ENCODE assay signal across 8 cellular contexts in the genomic region with DNA sequence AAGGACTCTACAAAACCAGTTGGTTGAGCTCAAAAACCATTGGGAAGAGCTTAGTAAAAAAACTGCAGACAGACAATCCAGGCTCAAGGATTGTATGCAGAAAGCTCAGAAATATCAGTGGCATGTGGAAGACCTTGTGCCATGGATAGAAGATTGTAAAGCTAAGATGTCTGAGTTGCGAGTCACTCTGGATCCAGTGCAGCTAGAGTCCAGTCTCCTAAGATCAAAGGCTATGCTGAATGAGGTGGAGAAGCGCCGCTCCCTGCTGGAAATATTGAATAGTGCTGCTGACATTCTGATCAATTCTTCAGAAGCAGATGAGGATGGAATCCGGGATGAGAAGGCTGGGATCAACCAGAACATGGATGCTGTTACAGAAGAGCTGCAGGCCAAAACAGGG.
DNase-seq lines count a peak whose midpoint lies in the region; ATAC-seq and TF ChIP-seq lines count a peak whose summit lies in the region.

No MANE protein-coding gene starts in this region.

- no peaks in the 10 kb centered on the region for H4K20me1 ChIP-seq in hepatocyte (ENCODE audit: insufficient read depth, poor library complexity, severe bottlenecking)

- no peaks in the 10 kb centered on the region for H3K36me3 ChIP-seq in hepatocyte (replicated peaks; ENCODE audit: insufficient read depth, low read depth)

- peak overlapping the region; percentile 41 for H3K27ac ChIP-seq in VCaP
- H3K27ac ChIP-seq in hepatocyte, result peak overlapping the region; percentile 15

- TF ChIP-seq CTCF in VCaP (conservative IDR thresholded peaks at IDR 0.05) (peak; percentile 52; the same call in 1 of the 2 replicates), hepatocyte (IDR thresholded peaks at IDR 0.05; ENCODE audit: poor library complexity) (peak; percentile 15), CD14-positive monocyte (IDR thresholded peaks at IDR 0.05) (no peak)

- no peak overlapping the region for H3K4me2 ChIP-seq in hepatocyte

- DNase-seq in stimulated activated naive CD8-positive, alpha-beta T cell treated with anti-CD3 and anti-CD28 coated beads, Interleukin-15, amount 100 ng/mL, for 72 hours, result no peak
- no peak for DNase-seq in stimulated activated naive CD8-positive, alpha-beta T cell treated with anti-CD3 and anti-CD28 coated beads, Interleukin-15, Interleukin-2, amounts not matched to agents 100 U/mL and 50 U/mL, for 24 hours
- DNase-seq in hepatocyte (ENCODE audit: low spot score) (peak; percentile 40), CD14-positive monocyte (ENCODE audit: low spot score) (no peak), G401 (ENCODE audit: low spot score) (no peak), head of caudate nucleus (no peak), NCI-H2081 treated with DMSO at 0.1 percent for 48 hours (lab: John Stamatoyannopoulos, UW) (no peak)

- H3K79me2 ChIP-seq in hepatocyte, result peaks cover 19% of the 10 kb centered on the region

- in situ Hi-C loops in G401 (cut with HindIII; ENCODE audit: low sequenced_read_pairs), result no loop called here

- peaks cover 21% of the 10 kb centered on the region for H3K4me1 Mint-ChIP-seq in stimulated activated naive CD8-positive, alpha-beta T cell treated with anti-CD3 and anti-CD28 coated beads, Interleukin-15, amount 100 ng/mL, for 72 hours
- peaks cover 10% of the 10 kb centered on the region for H3K4me1 Mint-ChIP-seq in CD14-positive monocyte

- H3K4me3 Mint-ChIP-seq in stimulated activated naive CD8-positive, alpha-beta T cell treated with anti-CD3 and anti-CD28 coated beads, Interleukin-15, amount 100 ng/mL, for 72 hours, result no peak overlapping the region
- H3K4me3 Mint-ChIP-seq in CD14-positive monocyte, result no peak overlapping the region

- intact Hi-C loops in CD14-positive monocyte (cut with micrococcal nuclease), result no loop called here
- intact Hi-C loops in head of caudate nucleus (cut with DNase I), result no loop called here

- peaks cover 9% of the 10 kb centered on the region for H3K4me1 ChIP-seq in hepatocyte (ENCODE audit: insufficient read depth)

- no peak for ATAC-seq in stimulated activated naive CD8-positive, alpha-beta T cell treated with anti-CD3 and anti-CD28 coated beads, Interleukin-15, amount 100 ng/mL, for 72 hours
- no peak for ATAC-seq in stimulated activated naive CD8-positive, alpha-beta T cell treated with anti-CD3 and anti-CD28 coated beads, Interleukin-15, Interleukin-2, amounts not matched to agents 100 U/mL and 50 U/mL, for 24 hours

- H3K9me3 Mint-ChIP-seq in stimulated activated naive CD8-positive, alpha-beta T cell treated with anti-CD3 and anti-CD28 coated beads, Interleukin-15, amount 100 ng/mL, for 72 hours, result no peaks in the 10 kb centered on the region
- H3K9me3 Mint-ChIP-seq in CD14-positive monocyte, result no peaks in the 10 kb centered on the region

- no peak overlapping the region for H2AFZ ChIP-seq in hepatocyte

- no peaks in the 10 kb centered on the region for H3K27me3 ChIP-seq in hepatocyte

- no peaks in the 10 kb centered on the region for H3K9me3 ChIP-seq in hepatocyte (ENCODE audit: low read depth)

- no peaks in the 10 kb centered on the region for H3K27me3 Mint-ChIP-seq in stimulated activated naive CD8-positive, alpha-beta T cell treated with anti-CD3 and anti-CD28 coated beads, Interleukin-15, amount 100 ng/mL, for 72 hours
- no peaks in the 10 kb centered on the region for H3K27me3 Mint-ChIP-seq in CD14-positive monocyte (ENCODE audit: low read depth in 3 of 3)

- H3K27ac Mint-ChIP-seq in stimulated activated naive CD8-positive, alpha-beta T cell treated with anti-CD3 and anti-CD28 coated beads, Interleukin-15, amount 100 ng/mL, for 72 hours, result peak overlapping the region; percentile 42 to 82
- H3K27ac Mint-ChIP-seq in CD14-positive monocyte, result no peak overlapping the region

- H3K4me3 ChIP-seq in hepatocyte, result no peak overlapping the region

- peaks cover 61 to 76% of the 10 kb centered on the region in 2 donors for H3K36me3 Mint-ChIP-seq in CD14-positive monocyte

- no peaks in the 10 kb centered on the region for H3K9me2 ChIP-seq in hepatocyte (replicated peaks; ENCODE audit: insufficient read depth)

- WGBS in hepatocyte (ENCODE audit: low lambda C conversion rate, missing lambda C conversion rate), result 81% methylated on average over 4 of the region's 4 CpGs

Comparison
In these comparisons a context has a peak if more than half of its experiments do, and no peak if none do; other contexts are left out.
1. H3K27ac Mint-ChIP-seq: peak in stimulated activated naive CD8-positive, alpha-beta T cell treated with anti-CD3 and anti-CD28 coated beads, Interleukin-15, amount 100 ng/mL, for 72 hours (2 of 2); none in CD14-positive monocyte (0 of 7).